Comparison of ENCODE assay signal across 12 cellular contexts in genomic region chr1:164240081-164240480, GRCh38.
DNase-seq lines count a peak whose midpoint lies in the region; ATAC-seq and TF ChIP-seq lines count a peak whose summit lies in the region.
"Had no signal": no experiment of that assay in that cellular context is flagged by ENCODE, and none has a peak within 500 bp of the region (broad histone marks: within the 10 kb centered on the region; RNA-seq: fewer than 3 reads in every experiment).

No MANE protein-coding gene starts in this region.

- no peak overlapping the region for H4K5ac ChIP-seq in H9 (ENCODE audit: insufficient read length, low read depth, low read length)

- no peaks in the 10 kb centered on the region for H3K79me2 ChIP-seq in H9 (ENCODE audit: insufficient read depth, low read length)

- no peak for ATAC-seq in HG03196 (IDR thresholded peaks at IDR 0.05; ENCODE audit: unreplicated experiment)
- no peak for ATAC-seq in GM18511 (IDR thresholded peaks at IDR 0.05; ENCODE audit: unreplicated experiment)

- no peak overlapping the region for H3K4me2 ChIP-seq in H9 (ENCODE audit: insufficient read depth, insufficient read length, low read length)

- no peak overlapping the region for H3K4me3 ChIP-seq in CD4-positive, alpha-beta memory T cell (ENCODE audit: low read length in 2 of 2)
- H3K4me3 ChIP-seq: colonic mucosa had no signal

- no peak overlapping the region for H2AFZ ChIP-seq in H9 (ENCODE audit: low read length)

- H3T11ph ChIP-seq in H9 (ENCODE audit: low read length), result no peak overlapping the region

- H3K23me2 ChIP-seq in H9 (ENCODE audit: insufficient read length, low read depth, low read length, poor library complexity, severe bottlenecking), result no peaks in the 10 kb centered on the region

- H3K27me3 Mint-ChIP-seq in H9 (ENCODE audit: low read depth), result no peaks in the 10 kb centered on the region
- H3K27me3 Mint-ChIP-seq in CD4-positive, alpha-beta memory T cell, result no peaks in the 10 kb centered on the region
- H3K27me3 Mint-ChIP-seq: CD4-positive, CD25-positive, alpha-beta regulatory T cell had no signal

- no peaks in the 10 kb centered on the region for H3K27me3 ChIP-seq in H9 (ENCODE audit: insufficient read depth, low read length)
- no peaks in the 10 kb centered on the region for H3K27me3 ChIP-seq in CD4-positive, alpha-beta memory T cell (ENCODE audit: insufficient read depth, low read length)
- H3K27me3 ChIP-seq: colonic mucosa had no signal

- H3K27ac ChIP-seq in H9 (ENCODE audit: insufficient read length, low read depth, low read length), result no peak overlapping the region
- no peak overlapping the region for H3K27ac ChIP-seq in CD4-positive, alpha-beta memory T cell (ENCODE audit: low read depth, low read length)
- H3K27ac ChIP-seq: colonic mucosa had no signal

- no peak overlapping the region for H2BK15ac ChIP-seq in H9 (ENCODE audit: low read depth, low read length)

- CTCF ChIA-PET in CD4-positive, alpha-beta memory T cell (lab: Charles Lee; ENCODE audit: partially characterized antibody), result no interaction called here

- no peak overlapping the region for H3K18ac ChIP-seq in H9 (ENCODE audit: insufficient read length, low read depth, low read length)

- intact Hi-C loops in CD4-positive, alpha-beta memory T cell (cut with micrococcal nuclease), result no loop called here
- intact Hi-C loops in posterior cingulate gyrus (cut with DNase I), result no loop called here

- no peak overlapping the region for H4K91ac ChIP-seq in H9 (ENCODE audit: insufficient read length, low read depth, low read length)

- no peak overlapping the region for H3K4me3 Mint-ChIP-seq in H9
- no peak overlapping the region for H3K4me3 Mint-ChIP-seq in CD4-positive, alpha-beta memory T cell
- H3K4me3 Mint-ChIP-seq: CD4-positive, CD25-positive, alpha-beta regulatory T cell had no signal

- H3K9me3 ChIP-seq in H9 (ENCODE audit: control insufficient read depth, low read depth, low read length), result no peaks in the 10 kb centered on the region
- no peaks in the 10 kb centered on the region for H3K9me3 ChIP-seq in CD4-positive, alpha-beta memory T cell (ENCODE audit: control insufficient read depth in 1 of 2, low read length in 2 of 2)
- H3K9me3 ChIP-seq: colonic mucosa had no signal

- H3K23ac ChIP-seq in H9 (ENCODE audit: insufficient read length, low read depth, low read length), result no peak overlapping the region

- no CpG with 5 or more reads among the region's 4 CpGs for WGBS in H9 (ENCODE audit: extremely low coverage, insufficient read length, low lambda C conversion rate)

- no peak overlapping the region for H2BK5ac ChIP-seq in H9 (ENCODE audit: insufficient read length, low read length)

- H4K8ac ChIP-seq in H9 (replicated peaks; ENCODE audit: insufficient read length, low read depth, low read length), result no peak overlapping the region

- DNase-seq in AG09319 (ENCODE audit: extremely low read depth, low read depth) (no peak), H9 (peak; percentile 46), SW480 (ENCODE audit: low spot score) (peak; percentile 10), iPS-NIHi11 (ENCODE audit: low spot score) (peak; percentile 25), posterior cingulate gyrus (no peak)
- no peak for DNase-seq in CD4-positive, alpha-beta memory T cell
- DNase-seq: CD4-positive, CD25-positive, alpha-beta regulatory T cell; colonic mucosa; NCI-H1092 treated with DMSO at 0.1 percent for 48 hours; stimulated activated CD4-positive, alpha-beta T cell treated with anti-CD3 and anti-CD28 coated beads, Interleukin-15, amount 100 ng/mL, for 24 hours had no signal

- H3K79me1 ChIP-seq in H9 (ENCODE audit: insufficient read depth, low read depth, low read length, poor library complexity, severe bottlenecking), result no peaks in the 10 kb centered on the region

- no peaks in the 10 kb centered on the region for H3K36me3 ChIP-seq in CD4-positive, alpha-beta memory T cell (ENCODE audit: insufficient read depth, low read length)
- H3K36me3 ChIP-seq: colonic mucosa had no signal

- H2BK12ac ChIP-seq in H9 (ENCODE audit: insufficient read length, low read depth, low read length), result no peak overlapping the region

- no peaks in the 10 kb centered on the region for H4K20me1 ChIP-seq in H9 (ENCODE audit: control insufficient read depth, insufficient read depth, insufficient read length)

- peaks cover 0 to 7% of the 10 kb centered on the region in 2 experiments; a peak in 2 of 4 replicates for H3K4me1 Mint-ChIP-seq in H9
- no peaks in the 10 kb centered on the region for H3K4me1 Mint-ChIP-seq in CD4-positive, alpha-beta memory T cell
- H3K4me1 Mint-ChIP-seq: CD4-positive, CD25-positive, alpha-beta regulatory T cell had no signal

- no peak overlapping the region for H2BK120ac ChIP-seq in H9 (ENCODE audit: low read depth, low read length, poor library complexity, severe bottlenecking)

- H2AK5ac ChIP-seq in H9 (ENCODE audit: insufficient read length, low read length), result no peak overlapping the region

- H3K36me3 Mint-ChIP-seq in H9 (ENCODE audit: insufficient read depth in 1 of 3, low read depth in 3 of 3), result peaks cover 0 to 2% (median 0%) of the 10 kb centered on the region in 3 experiments; a peak in 2 of 7 replicates
- no peaks in the 10 kb centered on the region for H3K36me3 Mint-ChIP-seq in CD4-positive, alpha-beta memory T cell
- H3K36me3 Mint-ChIP-seq: CD4-positive, CD25-positive, alpha-beta regulatory T cell had no signal

- no peak overlapping the region for H3K4ac ChIP-seq in H9 (ENCODE audit: low read depth, low read length)

- POLR2A ChIA-PET in CD4-positive, alpha-beta memory T cell (lab: Charles Lee; ENCODE audit: partially characterized antibody), result no interaction called here

- H3K9me3 Mint-ChIP-seq in H9, result peaks cover 0 to 5% of the 10 kb centered on the region in 2 experiments; a peak in 3 of 5 replicates
- peaks cover 0 to 9% (median 2%) of the 10 kb centered on the region in 8 donors for H3K9me3 Mint-ChIP-seq in CD4-positive, alpha-beta memory T cell

- H3K4me1 ChIP-seq in H9 (ENCODE audit: insufficient read depth, low read length), result no peaks in the 10 kb centered on the region
- H3K4me1 ChIP-seq in CD4-positive, alpha-beta memory T cell (ENCODE audit: insufficient read depth, low read length), result no peaks in the 10 kb centered on the region
- H3K4me1 ChIP-seq: colonic mucosa had no signal

- no peak overlapping the region for H3K56ac ChIP-seq in H9 (ENCODE audit: insufficient read length, low read depth, low read length)

- H2BK20ac ChIP-seq in H9 (ENCODE audit: low read depth, low read length, poor library complexity, severe bottlenecking), result no peak overlapping the region

- 0 out of 2 replicates have a peak, but pooled peaks have one; percentile 1 for TF ChIP-seq CTCF in AG09319 (IDR thresholded peaks at IDR 0.05; ENCODE audit: low read depth, low read length)
- TF ChIP-seq CTCF in H9 (conservative IDR thresholded peaks at IDR 0.05), result peak; percentile 59

- no peak overlapping the region for H3K9ac ChIP-seq in H9 (ENCODE audit: extremely low read depth, insufficient read length, low read length)

- H3K27ac Mint-ChIP-seq in H9, result no peak overlapping the region
- H3K27ac Mint-ChIP-seq in CD4-positive, alpha-beta memory T cell, result no peak overlapping the region
- H3K27ac Mint-ChIP-seq: CD4-positive, CD25-positive, alpha-beta regulatory T cell had no signal

- H3K14ac ChIP-seq in H9 (ENCODE audit: insufficient read depth, low read length), result no peak overlapping the region

Comparison
In these comparisons a context has a peak if more than half of its experiments do, and no peak if none do; other contexts are left out.
1. DNase-seq: peak in H9 (single experiment), SW480 (single experiment) and iPS-NIHi11 (single experiment); none in AG09319 (single experiment), CD4-positive, alpha-beta memory T cell (0 of 5) and posterior cingulate gyrus (0 of 10).